8 cellular contexts compared by ENCODE assay signal in genomic region chr3:184514151-184514490, GRCh38.
DNase-seq lines count a peak whose midpoint lies in the region; ATAC-seq and TF ChIP-seq lines count a peak whose summit lies in the region.

No MANE protein-coding gene starts in this region.

- peaks cover 6% of the 10 kb centered on the region for H3K36me3 Mint-ChIP-seq in nephron progenitor cell (ENCODE audit: low read depth)

- ATAC-seq in activated CD4-positive, CD25-positive, alpha-beta regulatory T cell treated with anti-CD3 and anti-CD28 coated beads, Interleukin-2, amount 50 U/mL, for 24 hours, result no peak

- no peak overlapping the region for H3K27ac Mint-ChIP-seq in nephron progenitor cell

- peaks cover 87% of the 10 kb centered on the region for H3K27me3 Mint-ChIP-seq in nephron progenitor cell (ENCODE audit: low read depth, poor library complexity)

- H3K4me1 Mint-ChIP-seq in nephron progenitor cell, result peaks cover 7% of the 10 kb centered on the region

- no peak overlapping the region for H3K9ac ChIP-seq in HUES6 (ENCODE audit: low read length)
- peak overlapping the region in 1 of 2 donors; percentile 48 for H3K9ac ChIP-seq in duodenal mucosa (ENCODE audit: low read depth in 1 of 2, low read length in 2 of 2)

- peaks cover 50% of the 10 kb centered on the region for H3K27me3 ChIP-seq in HUES6 (ENCODE audit: control insufficient read depth, insufficient read depth, low read length)
- peaks cover 34 to 38% of the 10 kb centered on the region in 2 donors for H3K27me3 ChIP-seq in duodenal mucosa (ENCODE audit: control insufficient read depth in 1 of 2, insufficient read depth in 2 of 2, low read length in 2 of 2)
- peaks cover 17% of the 10 kb centered on the region for H3K27me3 ChIP-seq in effector memory CD4-positive, alpha-beta T cell (replicated peaks; ENCODE audit: control insufficient read depth, insufficient read depth, low read length, poor library complexity, severe bottlenecking)

- no peak for DNase-seq in nephron progenitor cell
- DNase-seq in effector memory CD4-positive, alpha-beta T cell, result no peak
- no peak for DNase-seq in amygdala (lab: John Stamatoyannopoulos, UW)
- no peak for DNase-seq in DMS 273 (lab: John Stamatoyannopoulos, UW; ENCODE audit: unreplicated experiment)

- H3K9me3 ChIP-seq in HUES6 (ENCODE audit: control insufficient read depth, insufficient read depth, low read depth, low read length), result 0 out of 2 replicates have a peak, but pooled peaks cover 2% of the 10 kb centered on the region
- no peaks in the 10 kb centered on the region for H3K9me3 ChIP-seq in duodenal mucosa (ENCODE audit: control insufficient read depth in 1 of 2, low read length in 2 of 2)
- H3K9me3 ChIP-seq in effector memory CD4-positive, alpha-beta T cell (ENCODE audit: control insufficient read depth, low read length), result no peaks in the 10 kb centered on the region

- H3K4me1 ChIP-seq in HUES6 (ENCODE audit: control insufficient read depth, insufficient read depth, low read length) (peaks cover 7% of the 10 kb centered on the region; the same call in 1 of the 2 replicates), duodenal mucosa (ENCODE audit: control insufficient read depth in 1 of 2, insufficient read depth in 2 of 2, low read length in 2 of 2) (peaks cover 7 to 10% of the 10 kb centered on the region in 2 donors)
- H3K4me1 ChIP-seq in effector memory CD4-positive, alpha-beta T cell (ENCODE audit: control insufficient read depth, insufficient read depth, low read length, poor library complexity, severe bottlenecking), result peaks cover 10% of the 10 kb centered on the region

- TF ChIP-seq CTCF in C4-2B (conservative IDR thresholded peaks at IDR 0.05) (0 out of 2 replicates have a peak, but pooled peaks have one; percentile 80), nephron progenitor cell (IDR thresholded peaks at IDR 0.05) (no peak)

- H3K4me3 ChIP-seq in HUES6 (ENCODE audit: low read depth, low read length), result peak overlapping the region; percentile 58
- peak overlapping the region; percentile 47 to 58 for H3K4me3 ChIP-seq in duodenal mucosa (ENCODE audit: low read depth in 1 of 2, low read length in 2 of 2)
- no peak overlapping the region for H3K4me3 ChIP-seq in effector memory CD4-positive, alpha-beta T cell (ENCODE audit: insufficient read depth, low read depth, low read length, poor library complexity, severe bottlenecking)

- H3K36me3 ChIP-seq in HUES6 (ENCODE audit: control insufficient read depth, insufficient read depth, low read length) (no peaks in the 10 kb centered on the region), duodenal mucosa (ENCODE audit: control insufficient read depth in 1 of 2, insufficient read depth in 2 of 2, low read length in 2 of 2) (no peaks in the 10 kb centered on the region)
- no peaks in the 10 kb centered on the region for H3K36me3 ChIP-seq in effector memory CD4-positive, alpha-beta T cell (ENCODE audit: control insufficient read depth, insufficient read depth, low read length)

- H3K9me3 Mint-ChIP-seq in nephron progenitor cell, result peaks cover 23% of the 10 kb centered on the region

- H3K27ac ChIP-seq in C4-2B (no peak overlapping the region), HUES6 (ENCODE audit: low read depth, low read length) (no peak overlapping the region), duodenal mucosa (ENCODE audit: low read depth, low read length) (no peak overlapping the region)
- no peak overlapping the region for H3K27ac ChIP-seq in effector memory CD4-positive, alpha-beta T cell (ENCODE audit: insufficient read depth, low read length, poor library complexity, severe bottlenecking)

- H3K4me3 Mint-ChIP-seq in nephron progenitor cell, result peak overlapping the region; percentile 71
